ENCODE assay signal across 11 cellular contexts in genomic region chr16:68227183-68227793, GRCh38. TPM values are rescaled to one million over a fixed set of nuclear protein-coding genes. Genes with fewer than 3 reads are reported as not detected.
A peak's percentile ranks its signal among the peaks of the same experiment; 100 is the strongest.
DNase-seq lines count a peak whose midpoint lies in the region; ATAC-seq and TF ChIP-seq lines count a peak whose summit lies in the region.
"Had no signal": no experiment of that assay in that cellular context is flagged by ENCODE, and none has a peak within 500 bp of the region (broad histone marks: within the 10 kb centered on the region; RNA-seq: fewer than 3 reads in every experiment).

No MANE protein-coding gene starts in this region.

- TF ChIP-seq CTCF in CD8-positive, alpha-beta T cell (IDR thresholded peaks at IDR 0.05): no peak

- POLR2A ChIA-PET in CD8-positive, alpha-beta T cell (lab: Charles Lee): no interaction called here

- H3K27ac Mint-ChIP-seq in CD8-positive, alpha-beta T cell: peak overlapping the region; percentile 42
- peak overlapping the region; percentile 87 for H3K27ac Mint-ChIP-seq in activated naive CD8-positive, alpha-beta T cell treated with anti-CD3 and anti-CD28 coated beads for 36 hours
- peak overlapping the region; percentile 71 to 80 for H3K27ac Mint-ChIP-seq in natural killer cell treated with Interleukin-12 subunit alpha and Interleukin-12 subunit beta and Interleukin-15 and Interleukin-18, amount 100 ng/mL, for 72 hours

- no peak overlapping the region for H3K4me3 Mint-ChIP-seq in CD8-positive, alpha-beta T cell
- H3K4me3 Mint-ChIP-seq in activated naive CD8-positive, alpha-beta T cell treated with anti-CD3 and anti-CD28 coated beads for 36 hours: no peak overlapping the region
- H3K4me3 Mint-ChIP-seq in natural killer cell treated with Interleukin-12 subunit alpha and Interleukin-12 subunit beta and Interleukin-15 and Interleukin-18, amount 100 ng/mL, for 72 hours: no peak overlapping the region

- no peak for ATAC-seq in CD8-positive, alpha-beta T cell
- peak; percentile 52 for ATAC-seq in GM21423 (IDR thresholded peaks at IDR 0.05; ENCODE audit: unreplicated experiment)
- ATAC-seq in natural killer cell treated with Interleukin-12 subunit alpha and Interleukin-12 subunit beta and Interleukin-15 and Interleukin-18, amount 100 ng/mL, for 72 hours: peak in 1 of 2 donors; percentile 36
- ATAC-seq in GM18867 (IDR thresholded peaks at IDR 0.05; ENCODE audit: unreplicated experiment): no peak
- ATAC-seq in GM21528 (IDR thresholded peaks at IDR 0.05; ENCODE audit: low FRiP score, unreplicated experiment): no peak

- intact Hi-C loops in CD8-positive, alpha-beta T cell (cut with DNase I, micrococcal nuclease): loop anchor here (5.0 to 10.0 kb wide), 3 partner anchors 35 to 55 kb away; no protein-coding TSS in a partner anchor

- H3K27me3 Mint-ChIP-seq in CD8-positive, alpha-beta T cell (ENCODE audit: low read depth): no peaks in the 10 kb centered on the region
- H3K27me3 Mint-ChIP-seq in activated naive CD8-positive, alpha-beta T cell treated with anti-CD3 and anti-CD28 coated beads for 36 hours: no peaks in the 10 kb centered on the region
- no peaks in the 10 kb centered on the region for H3K27me3 Mint-ChIP-seq in natural killer cell treated with Interleukin-12 subunit alpha and Interleukin-12 subunit beta and Interleukin-15 and Interleukin-18, amount 100 ng/mL, for 72 hours

- H3K9me3 Mint-ChIP-seq in CD8-positive, alpha-beta T cell: no peaks in the 10 kb centered on the region
- no peaks in the 10 kb centered on the region for H3K9me3 Mint-ChIP-seq in activated naive CD8-positive, alpha-beta T cell treated with anti-CD3 and anti-CD28 coated beads for 36 hours
- H3K9me3 Mint-ChIP-seq in natural killer cell treated with Interleukin-12 subunit alpha and Interleukin-12 subunit beta and Interleukin-15 and Interleukin-18, amount 100 ng/mL, for 72 hours: no peaks in the 10 kb centered on the region

- H3K36me3 Mint-ChIP-seq in CD8-positive, alpha-beta T cell: peaks cover 54% of the 10 kb centered on the region
- H3K36me3 Mint-ChIP-seq in activated naive CD8-positive, alpha-beta T cell treated with anti-CD3 and anti-CD28 coated beads for 36 hours: peaks cover 6% of the 10 kb centered on the region
- no peaks in the 10 kb centered on the region for H3K36me3 Mint-ChIP-seq in natural killer cell treated with Interleukin-12 subunit alpha and Interleukin-12 subunit beta and Interleukin-15 and Interleukin-18, amount 100 ng/mL, for 72 hours

- peaks cover 20% of the 10 kb centered on the region for H3K4me1 ChIP-seq in CD8-positive, alpha-beta T cell (ENCODE audit: insufficient read depth, low read length)

- H3K36me3 ChIP-seq in CD8-positive, alpha-beta T cell (ENCODE audit: insufficient read depth, low read length): no peaks in the 10 kb centered on the region

- CTCF ChIA-PET in CD8-positive, alpha-beta T cell (lab: Charles Lee): interaction anchor here (0.6 to 6.7 kb wide), 10 partner anchors 15 to 1130 kb away, joined by 3 to 59 read pairs (median 4); partner anchors contain the start of gene NFATC3

- H3K4me1 Mint-ChIP-seq in CD8-positive, alpha-beta T cell (ENCODE audit: low read depth): peaks cover 42% of the 10 kb centered on the region
- H3K4me1 Mint-ChIP-seq in activated naive CD8-positive, alpha-beta T cell treated with anti-CD3 and anti-CD28 coated beads for 36 hours: peaks cover 33% of the 10 kb centered on the region
- peaks cover 12 to 20% of the 10 kb centered on the region in 2 donors for H3K4me1 Mint-ChIP-seq in natural killer cell treated with Interleukin-12 subunit alpha and Interleukin-12 subunit beta and Interleukin-15 and Interleukin-18, amount 100 ng/mL, for 72 hours (ENCODE audit: low read depth in 2 of 2)

- no peak overlapping the region for H3K27ac ChIP-seq in CD8-positive, alpha-beta T cell (ENCODE audit: low read depth, low read length)
- H3K27ac ChIP-seq: parathyroid adenoma had no signal

- DNase-seq in CD8-positive, alpha-beta T cell: no peak
- DNase-seq in activated naive CD8-positive, alpha-beta T cell treated with anti-CD3 and anti-CD28 coated beads for 36 hours: peak; percentile 48
- no peak for DNase-seq in natural killer cell treated with Interleukin-12 subunit alpha and Interleukin-12 subunit beta and Interleukin-15 and Interleukin-18, amount 100 ng/mL, for 72 hours (ENCODE audit: low spot score)
- DNase-seq in NCI-H187 (lab: John Stamatoyannopoulos, UW) (no peak), NCI-H1092 (lab: John Stamatoyannopoulos, UW) (no peak)
- DNase-seq: NCI-H1048 had no signal

- H3K9me3 ChIP-seq in CD8-positive, alpha-beta T cell (ENCODE audit: low read length): no peaks in the 10 kb centered on the region

- no peak overlapping the region for H3K4me3 ChIP-seq in CD8-positive, alpha-beta T cell (ENCODE audit: low read depth, low read length)
- H3K4me3 ChIP-seq: dorsolateral prefrontal cortex had no signal

- no peaks in the 10 kb centered on the region for H3K27me3 ChIP-seq in CD8-positive, alpha-beta T cell (ENCODE audit: insufficient read depth, low read length)
- H3K27me3 ChIP-seq: dorsolateral prefrontal cortex had no signal

RNA-seq across cellular contexts. Expression of gene ESRP2, which starts 8.6 kb away (rescaled TPM):
- not detected for total RNA-seq in CD8-positive, alpha-beta T cell
- 1 to 10 TPM in 1 of 2 experiments, under 1 TPM in 1; 0.92 to 1.2 TPM for total RNA-seq in activated naive CD8-positive, alpha-beta T cell treated with anti-CD3 and anti-CD28 coated beads for 36 hours
- total RNA-seq in natural killer cell treated with Interleukin-12 subunit alpha and Interleukin-12 subunit beta and Interleukin-15 and Interleukin-18, amount 100 ng/mL, for 72 hours: under 1 TPM in 1 of 2 donors, not detected in 1; 0.12 TPM

RNA-seq across cellular contexts. Expression of gene PLA2G15, which starts 17.9 kb away (rescaled TPM):
- total RNA-seq in CD8-positive, alpha-beta T cell: 1 to 10 TPM; 5.1 to 6.0 TPM
- 1 to 10 TPM; 7.9 to 8.0 TPM for total RNA-seq in activated naive CD8-positive, alpha-beta T cell treated with anti-CD3 and anti-CD28 coated beads for 36 hours
- total RNA-seq in natural killer cell treated with Interleukin-12 subunit alpha and Interleukin-12 subunit beta and Interleukin-15 and Interleukin-18, amount 100 ng/mL, for 72 hours: 10 to 100 TPM; 11.6 to 11.8 TPM

RNA-seq across cellular contexts. Expression of gene SLC7A6, which starts 37.0 kb away (rescaled TPM):
- 100 to 1,000 TPM; 115 to 119 TPM for total RNA-seq in CD8-positive, alpha-beta T cell
- total RNA-seq in activated naive CD8-positive, alpha-beta T cell treated with anti-CD3 and anti-CD28 coated beads for 36 hours: 10 to 100 TPM; 65.9 to 69.9 TPM
- total RNA-seq in natural killer cell treated with Interleukin-12 subunit alpha and Interleukin-12 subunit beta and Interleukin-15 and Interleukin-18, amount 100 ng/mL, for 72 hours: 100 to 1,000 TPM in 1 of 2 donors, 10 to 100 TPM in 1; 56.2 to 111 TPM
